1 cellular context compared by ENCODE assay signal in the genomic region with DNA sequence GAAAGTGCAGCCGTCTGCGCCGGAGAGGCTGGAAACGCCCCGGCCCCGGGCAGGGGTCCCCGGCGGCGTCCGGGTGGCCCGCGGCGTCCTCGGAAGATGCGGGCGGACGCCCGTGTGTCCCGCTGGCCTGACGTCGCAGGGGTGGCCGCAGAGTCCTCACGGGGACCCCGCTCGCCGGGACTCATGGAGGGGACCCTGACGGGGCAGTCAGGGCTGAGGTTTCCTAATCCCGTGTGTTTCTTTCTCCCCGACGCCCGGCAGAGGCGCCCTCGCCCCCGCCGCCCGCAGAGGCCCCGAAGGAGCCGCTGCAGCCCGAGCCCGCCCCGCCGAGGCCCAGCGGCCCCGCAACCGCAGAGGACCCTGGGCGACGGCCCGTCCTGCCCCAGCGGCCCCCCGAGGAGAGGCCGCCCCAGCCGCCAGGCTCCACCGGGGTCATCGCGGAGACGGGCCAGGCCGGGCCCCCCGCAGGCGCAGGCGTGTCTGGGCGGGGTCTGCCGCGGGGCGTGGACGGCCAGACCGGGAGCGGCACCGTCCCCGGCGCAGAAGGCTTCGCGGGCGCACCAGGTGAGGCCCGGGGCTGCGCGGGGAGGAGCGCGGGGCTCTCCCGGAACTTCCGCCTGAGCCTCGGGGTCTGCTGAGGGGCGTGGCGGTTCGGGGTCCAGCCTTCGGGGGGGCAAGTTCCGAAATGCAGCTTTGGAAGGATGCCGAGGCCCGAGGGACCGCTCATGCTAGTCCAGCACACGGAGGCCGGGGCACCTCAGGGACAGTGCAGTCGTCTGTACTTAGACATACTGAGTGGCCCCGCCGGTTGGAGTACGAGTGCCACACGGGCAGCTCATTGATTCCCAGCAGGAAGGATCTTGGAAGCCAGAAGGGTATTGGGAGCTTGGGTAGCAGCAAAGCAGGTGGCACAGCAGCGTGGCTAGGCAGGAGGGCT.
TF ChIP-seq lines count a peak whose summit lies in the region.

No MANE protein-coding gene starts in this region.

TF ChIP-seq in IMR-90, 13 proteins besides CTCF, POLR2A, EP300 and RAD21:
- TF ChIP-seq MAFK (IDR thresholded peaks at IDR 0.05; ENCODE audit: low read depth, low read length) (no peak), NFE2L2 (IDR thresholded peaks at IDR 0.05; ENCODE audit: low read depth, low read length) (no peak), RCOR1 (IDR thresholded peaks at IDR 0.05; ENCODE audit: insufficient replicate concordance, low read length) (no peak), RFX5 (IDR thresholded peaks at IDR 0.05; ENCODE audit: low read depth, low read length) (no peak), CEBPB (IDR thresholded peaks at IDR 0.05; ENCODE audit: low read depth, low read length) (no peak), MAZ (IDR thresholded peaks at IDR 0.05; ENCODE audit: borderline replicate concordance, low read depth, low read length) (no peak), SMC3 (IDR thresholded peaks at IDR 0.05; ENCODE audit: low read depth, low read length) (no peak), BHLHE40 (IDR thresholded peaks at IDR 0.05; ENCODE audit: low read depth, low read length) (no peak), CHD1 (IDR thresholded peaks at IDR 0.05; ENCODE audit: low read depth, low read length) (no peak), FOS (IDR thresholded peaks at IDR 0.05; ENCODE audit: low read depth, low read length) (no peak), MXI1 (IDR thresholded peaks at IDR 0.05; ENCODE audit: borderline replicate concordance, low read depth, low read length) (no peak)
- TF ChIP-seq, protein P1, sequence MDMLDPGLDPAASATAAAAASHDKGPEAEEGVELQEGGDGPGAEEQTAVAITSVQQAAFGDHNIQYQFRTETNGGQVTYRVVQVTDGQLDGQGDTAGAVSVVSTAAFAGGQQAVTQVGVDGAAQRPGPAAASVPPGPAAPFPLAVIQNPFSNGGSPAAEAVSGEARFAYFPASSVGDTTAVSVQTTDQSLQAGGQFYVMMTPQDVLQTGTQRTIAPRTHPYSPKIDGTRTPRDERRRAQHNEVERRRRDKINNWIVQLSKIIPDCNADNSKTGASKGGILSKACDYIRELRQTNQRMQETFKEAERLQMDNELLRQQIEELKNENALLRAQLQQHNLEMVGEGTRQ (IDR thresholded peaks at IDR 0.05; ENCODE audit: low read depth, low read length) = no peak
- TF ChIP-seq, protein P2, sequence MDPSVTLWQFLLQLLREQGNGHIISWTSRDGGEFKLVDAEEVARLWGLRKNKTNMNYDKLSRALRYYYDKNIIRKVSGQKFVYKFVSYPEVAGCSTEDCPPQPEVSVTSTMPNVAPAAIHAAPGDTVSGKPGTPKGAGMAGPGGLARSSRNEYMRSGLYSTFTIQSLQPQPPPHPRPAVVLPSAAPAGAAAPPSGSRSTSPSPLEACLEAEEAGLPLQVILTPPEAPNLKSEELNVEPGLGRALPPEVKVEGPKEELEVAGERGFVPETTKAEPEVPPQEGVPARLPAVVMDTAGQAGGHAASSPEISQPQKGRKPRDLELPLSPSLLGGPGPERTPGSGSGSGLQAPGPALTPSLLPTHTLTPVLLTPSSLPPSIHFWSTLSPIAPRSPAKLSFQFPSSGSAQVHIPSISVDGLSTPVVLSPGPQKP (IDR thresholded peaks at IDR 0.05; ENCODE audit: borderline replicate concordance, low read depth, low read length) = no peak
